8 cellular contexts compared by ENCODE assay signal in genomic region chr2:105144128-105144940, GRCh38.
DNase-seq lines count a peak whose midpoint lies in the region; ATAC-seq lines count a peak whose summit lies in the region.

No MANE protein-coding gene starts in this region.

- H3K27me3 Mint-ChIP-seq in activated naive CD4-positive, alpha-beta T cell treated with anti-CD3 and anti-CD28 coated beads for 36 hours (ENCODE audit: low read depth), result peaks cover 55% of the 10 kb centered on the region

- WGBS in thymus, result 8% methylated on average over 66 of the region's 66 CpGs

- CTCF ChIA-PET in activated naive CD4-positive, alpha-beta T cell treated with anti-CD3 and anti-CD28 coated beads for 36 hours (lab: Charles Lee), result no interaction called here

- H3K36me3 Mint-ChIP-seq in activated naive CD4-positive, alpha-beta T cell treated with anti-CD3 and anti-CD28 coated beads for 36 hours (ENCODE audit: low read depth), result no peaks in the 10 kb centered on the region

- no peak overlapping the region for H3K9ac ChIP-seq in iPS-15b (ENCODE audit: low read depth, low read length)

- intact Hi-C loops in activated naive CD4-positive, alpha-beta T cell treated with anti-CD3 and anti-CD28 coated beads for 36 hours (cut with micrococcal nuclease), result no loop called here

- H3K9me3 ChIP-seq in iPS-15b (ENCODE audit: control insufficient read depth, insufficient read depth, low read length) (no peaks in the 10 kb centered on the region), thymus (ENCODE audit: control insufficient read depth) (no peaks in the 10 kb centered on the region)

- H3K4me3 Mint-ChIP-seq in activated naive CD4-positive, alpha-beta T cell treated with anti-CD3 and anti-CD28 coated beads for 36 hours, result peak overlapping the region; percentile 65

- H3K4me3 ChIP-seq in iPS-15b (ENCODE audit: low read depth, low read length) (peak overlapping the region; percentile 69), thymus (ENCODE audit: low read length) (peak overlapping the region; percentile 49)

- H3K36me3 ChIP-seq in iPS-15b (ENCODE audit: control insufficient read depth, insufficient read depth, low read length), result no peaks in the 10 kb centered on the region
- H3K36me3 ChIP-seq in thymus (ENCODE audit: control insufficient read depth, insufficient read depth), result no peaks in the 10 kb centered on the region

- peaks cover 10% of the 10 kb centered on the region for H3K4me1 Mint-ChIP-seq in activated naive CD4-positive, alpha-beta T cell treated with anti-CD3 and anti-CD28 coated beads for 36 hours (ENCODE audit: low read depth)

- no peaks in the 10 kb centered on the region for H3K9me3 Mint-ChIP-seq in activated naive CD4-positive, alpha-beta T cell treated with anti-CD3 and anti-CD28 coated beads for 36 hours

- H3K27me3 ChIP-seq in iPS-15b (ENCODE audit: control insufficient read depth, insufficient read depth, low read length), result peaks cover 16% of the 10 kb centered on the region
- H3K27me3 ChIP-seq in thymus (ENCODE audit: control insufficient read depth, insufficient read depth), result peaks cover 20% of the 10 kb centered on the region

- no peak for ATAC-seq in GM19328 (IDR thresholded peaks at IDR 0.05; ENCODE audit: unreplicated experiment)

- H3K27ac ChIP-seq in thymus (ENCODE audit: low read depth), result no peak overlapping the region

- H3K4me1 ChIP-seq in iPS-15b (ENCODE audit: control insufficient read depth, insufficient read depth, low read length) (no peaks in the 10 kb centered on the region), thymus (ENCODE audit: control insufficient read depth, insufficient read depth, low read length) (no peaks in the 10 kb centered on the region)

- DNase-seq in activated naive CD4-positive, alpha-beta T cell treated with anti-CD3 and anti-CD28 coated beads for 36 hours, result no peak
- DNase-seq in activated naive CD4-positive, alpha-beta T cell treated with Interleukin-2 at 50 U/mL for 16 hours, result no peak
- peak; percentile 16 for DNase-seq in SK-N-DZ (ENCODE audit: low spot score)
- DNase-seq in T1000 (lab: John Stamatoyannopoulos, UW), result no peak
- no peak for DNase-seq in cerebellum (ENCODE audit: low spot score)

- no peak overlapping the region for H3K27ac Mint-ChIP-seq in activated naive CD4-positive, alpha-beta T cell treated with anti-CD3 and anti-CD28 coated beads for 36 hours
